Comparison of ENCODE assay signal across 15 cellular contexts in genomic region chr10:65320256-65321026, GRCh38.
"Had no signal": no experiment of that assay in that cellular context is flagged by ENCODE, and none has a peak within 500 bp of the region (broad histone marks: within the 10 kb centered on the region; RNA-seq: fewer than 3 reads in every experiment).

No MANE protein-coding gene starts in this region.

- H3K4me1 Mint-ChIP-seq: activated naive CD8-positive, alpha-beta T cell treated with anti-CD3 and anti-CD28 coated beads, Interleukin-2, amount 10 ng/mL, durations not matched to agents 7 days and 5 days; naive thymus-derived CD4-positive, alpha-beta T cell had no signal

- H3K27me3 Mint-ChIP-seq: activated CD8-positive, alpha-beta T cell treated with anti-CD3 and anti-CD28 coated beads for 36 hours; activated naive CD8-positive, alpha-beta T cell treated with anti-CD3 and anti-CD28 coated beads, Interleukin-2, amount 10 ng/mL, durations not matched to agents 7 days and 5 days; naive thymus-derived CD4-positive, alpha-beta T cell; progenitor cell of endocrine pancreas had no signal

- H3K9me3 Mint-ChIP-seq: activated naive CD8-positive, alpha-beta T cell treated with anti-CD3 and anti-CD28 coated beads, Interleukin-2, amount 10 ng/mL, durations not matched to agents 7 days and 5 days had no signal

- H3K4me1 ChIP-seq: ascending aorta, right lobe of liver, upper lobe of left lung had no signal

- H3K27me3 ChIP-seq: ascending aorta, right lobe of liver, upper lobe of left lung had no signal

- H3K4me3 Mint-ChIP-seq: activated CD8-positive, alpha-beta T cell treated with anti-CD3 and anti-CD28 coated beads for 36 hours; activated naive CD8-positive, alpha-beta T cell treated with anti-CD3 and anti-CD28 coated beads, Interleukin-2, amount 10 ng/mL, durations not matched to agents 7 days and 5 days; activated T-cell treated with anti-CD3 and anti-CD28 coated beads, Interleukin-2, amount 50 U/mL, for 72 hours; naive thymus-derived CD4-positive, alpha-beta T cell had no signal

- H3K36me3 ChIP-seq: ascending aorta, right lobe of liver, upper lobe of left lung had no signal

- H3K4me3 ChIP-seq: ascending aorta, right lobe of liver, upper lobe of left lung had no signal

- H3K36me3 Mint-ChIP-seq: activated naive CD8-positive, alpha-beta T cell treated with anti-CD3 and anti-CD28 coated beads, Interleukin-2, amount 10 ng/mL, durations not matched to agents 7 days and 5 days; naive thymus-derived CD4-positive, alpha-beta T cell had no signal

- H3K27ac ChIP-seq: ascending aorta, right lobe of liver, upper lobe of left lung had no signal

- ATAC-seq: activated CD8-positive, alpha-beta T cell treated with anti-CD3 and anti-CD28 coated beads for 36 hours; activated T-cell treated with anti-CD3 and anti-CD28 coated beads, Interleukin-2, amount 50 U/mL, for 72 hours; naive thymus-derived CD4-positive, alpha-beta T cell; right lobe of liver had no signal

- H3K27ac Mint-ChIP-seq: activated CD8-positive, alpha-beta T cell treated with anti-CD3 and anti-CD28 coated beads for 36 hours; activated naive CD8-positive, alpha-beta T cell treated with anti-CD3 and anti-CD28 coated beads, Interleukin-2, amount 10 ng/mL, durations not matched to agents 7 days and 5 days; activated T-cell treated with anti-CD3 and anti-CD28 coated beads, Interleukin-2, amount 50 U/mL, for 72 hours; naive thymus-derived CD4-positive, alpha-beta T cell; progenitor cell of endocrine pancreas had no signal

- DNase-seq: activated CD8-positive, alpha-beta memory T cell treated with anti-CD3 and anti-CD28 coated beads, Interleukin-2, amount 50 U/mL, for 4 hours; activated CD8-positive, alpha-beta T cell treated with anti-CD3 and anti-CD28 coated beads for 36 hours; activated gamma-delta T cell treated with Interleukin-2 at 50 U/mL for 16 hours; activated naive CD8-positive, alpha-beta T cell treated with anti-CD3 and anti-CD28 coated beads, Interleukin-2, amount 10 ng/mL, durations not matched to agents 7 days and 5 days; activated T-cell treated with anti-CD3 and anti-CD28 coated beads, Interleukin-2, amount 50 U/mL, for 72 hours; hippocampal formation; kidney glomerular epithelial cell; midbrain; naive thymus-derived CD4-positive, alpha-beta T cell; right lobe of liver; stimulated activated CD4-positive, alpha-beta T cell treated with anti-CD3 and anti-CD28 coated beads, Interleukin-12 subunit alpha, Interleukin-12 subunit beta, amount 100 ng/mL, for 4 hours; stimulated activated naive CD4-positive, alpha-beta T cell; upper lobe of left lung had no signal
